15 cellular contexts compared by ENCODE assay signal in genomic region chr1:27886353-27886679, GRCh38. TPM values are rescaled to one million over a fixed set of nuclear protein-coding genes. Genes with fewer than 3 reads are reported as not detected.
DNase-seq lines count a peak whose midpoint lies in the region; ATAC-seq lines count a peak whose summit lies in the region.
"Had no signal": no experiment of that assay in that cellular context is flagged by ENCODE, and none has a peak within 500 bp of the region (broad histone marks: within the 10 kb centered on the region; RNA-seq: fewer than 3 reads in every experiment).

No MANE protein-coding gene starts in this region.

- peak; percentile 27 for DNase-seq in GF-D8 (lab: John Stamatoyannopoulos, UW)
- no peak for DNase-seq in NCI-H2171 (lab: John Stamatoyannopoulos, UW)
- DNase-seq in cerebellum (ENCODE audit: low spot score) = no peak
- DNase-seq: Calu3; mesendoderm; stimulated activated CD4-positive, alpha-beta T cell treated with anti-CD3 and anti-CD28 coated beads, Interleukin-4, amount 100 ng/mL, for 1 hour; stimulated activated naive CD4-positive, alpha-beta T cell treated with Interleukin-2 at 50 U/mL for 16 hours had no signal

- peak overlapping the region; percentile 69 to 98 (median 92); a peak in 21 of 22 replicates for H3K27ac ChIP-seq in BLaER1 treated with 17β-estradiol and CSF1 and Interleukin-3, amounts not matched to agents 10 nM and 100 nM
- peak overlapping the region; percentile 51 to 75 for H3K27ac ChIP-seq in mucosa of rectum (ENCODE audit: low read depth in 2 of 2, low read length in 2 of 2)

- peak overlapping the region in 8 of 10 experiments; percentile 2 to 56 (median 42); a peak in 13 of 20 replicates for H3K4me3 ChIP-seq in BLaER1 treated with 17β-estradiol and CSF1 and Interleukin-3, amounts not matched to agents 10 nM and 100 nM
- H3K4me3 ChIP-seq in mucosa of rectum (ENCODE audit: low read length in 2 of 2) = peak overlapping the region in 1 of 2 donors; percentile 14
- H3K4me3 ChIP-seq: K562, prostate gland had no signal

- H3K9me3 ChIP-seq in BLaER1 treated with 17β-estradiol and CSF1 and Interleukin-3, amounts not matched to agents 10 nM and 100 nM (replicated peaks in 1 of 11) = peaks cover 0 to 14% (median 4%) of the 10 kb centered on the region in 11 experiments; a peak in 9 of 22 replicates
- no peaks in the 10 kb centered on the region for H3K9me3 ChIP-seq in mucosa of rectum (ENCODE audit: control insufficient read depth in 2 of 2, low read length in 2 of 2)
- H3K9me3 ChIP-seq: prostate gland had no signal

- peaks cover 67 to 97% (median 91%) of the 10 kb centered on the region in 11 experiments for H3K36me3 ChIP-seq in BLaER1 treated with 17β-estradiol and CSF1 and Interleukin-3, amounts not matched to agents 10 nM and 100 nM
- peaks cover 17 to 22% of the 10 kb centered on the region in 2 donors for H3K36me3 ChIP-seq in mucosa of rectum (ENCODE audit: control insufficient read depth in 2 of 2, insufficient read depth in 2 of 2, low read length in 2 of 2)
- H3K36me3 ChIP-seq: prostate gland had no signal

- peak overlapping the region; percentile 89 for H3K27ac Mint-ChIP-seq in activated T-helper 17 cell treated with anti-CD3 and anti-CD28 coated beads, Interleukin-2, amount 50 U/mL, for 72 hours
- H3K27ac Mint-ChIP-seq: brain had no signal

- ATAC-seq in activated T-helper 17 cell treated with anti-CD3 and anti-CD28 coated beads, Interleukin-2, amount 50 U/mL, for 72 hours (replicated peaks) = no peak
- ATAC-seq in GM18907 (IDR thresholded peaks at IDR 0.05; ENCODE audit: unreplicated experiment) = no peak
- no peak for ATAC-seq in GM18909 (IDR thresholded peaks at IDR 0.05; ENCODE audit: poor library complexity, unreplicated experiment)

- peaks cover 0 to 53% (median 9%) of the 10 kb centered on the region in 11 experiments; a peak in 9 of 22 replicates for H4K20me1 ChIP-seq in BLaER1 treated with 17β-estradiol and CSF1 and Interleukin-3, amounts not matched to agents 10 nM and 100 nM

- peaks cover 100% of the 10 kb centered on the region for H3K36me3 Mint-ChIP-seq in activated T-helper 17 cell treated with anti-CD3 and anti-CD28 coated beads, Interleukin-2, amount 50 U/mL, for 72 hours (ENCODE audit: low read depth)

- H3K9me3 Mint-ChIP-seq in activated T-helper 17 cell treated with anti-CD3 and anti-CD28 coated beads, Interleukin-2, amount 50 U/mL, for 72 hours = no peaks in the 10 kb centered on the region
- H3K9me3 Mint-ChIP-seq: brain had no signal

- no peaks in the 10 kb centered on the region for H3K27me3 ChIP-seq in BLaER1 treated with 17β-estradiol and CSF1 and Interleukin-3, amounts not matched to agents 10 nM and 100 nM
- no peaks in the 10 kb centered on the region for H3K27me3 ChIP-seq in mucosa of rectum (ENCODE audit: control insufficient read depth in 2 of 2, insufficient read depth in 2 of 2, low read length in 2 of 2)

- peak overlapping the region; percentile 69 to 100 (median 91) for H3K4me2 ChIP-seq in BLaER1 treated with 17β-estradiol and CSF1 and Interleukin-3, amounts not matched to agents 10 nM and 100 nM

- H3K9ac ChIP-seq in BLaER1 treated with 17β-estradiol and CSF1 and Interleukin-3, amounts not matched to agents 10 nM and 100 nM = peak overlapping the region in 10 of 11 experiments; percentile 42 to 99 (median 81); a peak in 18 of 22 replicates
- peak overlapping the region in 1 of 2 donors; percentile 9 for H3K9ac ChIP-seq in mucosa of rectum (ENCODE audit: low read depth in 1 of 2, low read length in 2 of 2)

- H3K27me3 Mint-ChIP-seq in activated T-helper 17 cell treated with anti-CD3 and anti-CD28 coated beads, Interleukin-2, amount 50 U/mL, for 72 hours = no peaks in the 10 kb centered on the region
- H3K27me3 Mint-ChIP-seq: brain had no signal

- peaks cover 64 to 100% (median 99%) of the 10 kb centered on the region in 10 experiments for H3K4me1 ChIP-seq in BLaER1 treated with 17β-estradiol and CSF1 and Interleukin-3, amounts not matched to agents 10 nM and 100 nM
- H3K4me1 ChIP-seq in mucosa of rectum (ENCODE audit: control insufficient read depth in 2 of 2, insufficient read depth in 2 of 2, low read length in 2 of 2) = peaks cover 6 to 8% of the 10 kb centered on the region in 2 donors
- H3K4me1 ChIP-seq: prostate gland had no signal

- H3K4me3 Mint-ChIP-seq in activated T-helper 17 cell treated with anti-CD3 and anti-CD28 coated beads, Interleukin-2, amount 50 U/mL, for 72 hours = peak overlapping the region; percentile 77
- H3K4me3 Mint-ChIP-seq: brain had no signal

- peaks cover 47% of the 10 kb centered on the region for H3K4me1 Mint-ChIP-seq in activated T-helper 17 cell treated with anti-CD3 and anti-CD28 coated beads, Interleukin-2, amount 50 U/mL, for 72 hours
- H3K4me1 Mint-ChIP-seq: brain had no signal

RNA-seq across cellular contexts. Expression of gene THEMIS2, which starts 14.0 kb away (rescaled TPM):
- total RNA-seq in activated T-helper 17 cell treated with anti-CD3 and anti-CD28 coated beads, Interleukin-2, amount 50 U/mL, for 72 hours = 10 to 100 TPM; 32.0 to 62.8 TPM
- total RNA-seq in cerebellum = 2.1 TPM

RNA-seq across cellular contexts. Expression of gene RPA2, which starts 28.1 kb away (rescaled TPM):
- 10 to 100 TPM; 88.9 to 98.6 TPM for total RNA-seq in activated T-helper 17 cell treated with anti-CD3 and anti-CD28 coated beads, Interleukin-2, amount 50 U/mL, for 72 hours
- total RNA-seq in cerebellum = 43.6 TPM

RNA-seq across cellular contexts. Expression of gene SMPDL3B, which starts 48.5 kb away (rescaled TPM):
- total RNA-seq in activated T-helper 17 cell treated with anti-CD3 and anti-CD28 coated beads, Interleukin-2, amount 50 U/mL, for 72 hours = under 1 TPM; 0.28 to 0.45 TPM
- total RNA-seq in cerebellum = 0.73 TPM

RNA-seq across cellular contexts. Expression of gene PPP1R8, which starts 55.7 kb away (rescaled TPM):
- 10 to 100 TPM; 41.0 to 57.9 TPM for total RNA-seq in activated T-helper 17 cell treated with anti-CD3 and anti-CD28 coated beads, Interleukin-2, amount 50 U/mL, for 72 hours
- 40.5 TPM for total RNA-seq in cerebellum

Comparison
In these comparisons a context has a peak if more than half of its experiments do, and no peak if none do; other contexts are left out.
1. RNA of gene THEMIS2, which starts 14.0 kb away (total RNA-seq): 32.0 to 62.8 TPM in activated T-helper 17 cell treated with anti-CD3 and anti-CD28 coated beads, Interleukin-2, amount 50 U/mL, for 72 hours; 2.1 TPM in cerebellum (single experiment); every median in the first group is over 10 times any median in the second.